In the genomic region with DNA sequence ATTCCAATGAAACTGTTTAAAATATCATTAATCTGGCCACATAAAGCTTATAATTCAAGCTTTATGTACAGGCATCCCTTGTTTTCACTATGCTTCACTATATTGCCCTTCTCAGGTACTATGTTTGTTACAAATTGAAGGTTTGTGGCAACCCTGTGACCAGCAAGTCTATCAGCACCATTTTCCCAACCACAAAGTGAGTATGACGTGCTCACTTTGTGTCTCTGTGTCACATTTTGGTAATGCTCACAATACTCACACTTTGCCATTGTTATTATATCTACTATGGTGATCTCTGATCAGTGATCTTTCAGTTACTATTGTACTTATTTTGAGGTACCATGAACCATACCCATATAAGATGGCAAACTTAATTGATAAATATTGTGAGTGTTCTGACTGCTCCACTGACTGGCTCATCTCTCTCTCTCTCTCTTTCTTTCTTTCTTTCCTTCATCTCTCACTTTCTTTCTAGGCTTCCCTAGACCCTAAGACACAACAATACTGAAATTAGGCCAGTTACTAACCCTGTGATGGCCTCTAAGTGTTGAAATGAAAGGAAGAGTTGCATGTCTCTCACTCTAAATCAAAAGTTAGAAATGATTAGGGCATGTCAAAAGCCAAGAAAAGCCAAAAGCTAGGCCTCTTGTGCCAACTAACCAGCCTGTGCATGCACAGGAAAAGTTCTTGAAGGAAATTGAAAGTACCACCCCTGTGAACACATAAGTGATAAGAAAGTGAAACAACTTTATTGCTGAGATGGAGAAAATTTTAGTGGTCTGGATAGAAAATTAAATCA, we compare ENCODE assay signal across 14 cellular contexts.
A peak's percentile ranks its signal among the peaks of the same experiment; 100 is the strongest.
DNase-seq lines count a peak whose midpoint lies in the region; ATAC-seq lines count a peak whose summit lies in the region.
"Had no signal": no experiment of that assay in that cellular context is flagged by ENCODE, and none has a peak within 500 bp of the region (broad histone marks: within the 10 kb centered on the region; RNA-seq: fewer than 3 reads in every experiment).

No MANE protein-coding gene starts in this region.

- POLR2A ChIA-PET in CD8-positive, alpha-beta memory T cell (lab: Charles Lee) = interaction anchor here (0.6 to 1.1 kb wide), 3 partner anchors 10 to 260 kb away, joined by 3 to 6 read pairs (median 3); no protein-coding TSS in a partner anchor
- POLR2A ChIA-PET in activated CD4-positive, alpha-beta memory T cell treated with anti-CD3 and anti-CD28 coated beads, Interleukin-2, amount 10 ng/mL, durations not matched to agents 7 days and 5 days (lab: Charles Lee) = interaction anchor here (0.7 to 2.3 kb wide), 10 partner anchors 12 to 252 kb away, joined by 3 to 20 read pairs (median 3); no protein-coding TSS in a partner anchor
- POLR2A ChIA-PET in naive thymus-derived CD8-positive, alpha-beta T cell (lab: Charles Lee) = interaction anchor here (0.6 to 1.8 kb wide), 6 partner anchors 12 to 1651 kb away, joined by 3 to 5 read pairs (median 3); partner anchors contain the start of gene ZFP64

- H3K9me3 Mint-ChIP-seq in CD8-positive, alpha-beta memory T cell = peaks cover 0 to 4% (median 0%) of the 10 kb centered on the region in 5 donors
- peaks cover 2% of the 10 kb centered on the region for H3K9me3 Mint-ChIP-seq in activated CD4-positive, alpha-beta memory T cell treated with anti-CD3 and anti-CD28 coated beads, Interleukin-2, amount 10 ng/mL, durations not matched to agents 7 days and 5 days
- H3K9me3 Mint-ChIP-seq in naive thymus-derived CD8-positive, alpha-beta T cell = peaks cover 0 to 3% (median 0%) of the 10 kb centered on the region in 9 donors
- H3K9me3 Mint-ChIP-seq: H9 had no signal

- no peak overlapping the region for H3K4me3 ChIP-seq in CD8-positive, alpha-beta memory T cell (ENCODE audit: low read length)
- H3K4me3 ChIP-seq: psoas muscle, tibial artery had no signal

- H3K4me3 Mint-ChIP-seq in CD8-positive, alpha-beta memory T cell = peak overlapping the region; percentile 24 to 75 (median 66)
- H3K4me3 Mint-ChIP-seq in activated CD4-positive, alpha-beta memory T cell treated with anti-CD3 and anti-CD28 coated beads, Interleukin-2, amount 10 ng/mL, durations not matched to agents 7 days and 5 days = peak overlapping the region; percentile 31
- peak overlapping the region in 9 of 10 donors; percentile 59 to 81 (median 66) for H3K4me3 Mint-ChIP-seq in naive thymus-derived CD8-positive, alpha-beta T cell
- H3K4me3 Mint-ChIP-seq: H9 had no signal

- H3K4me1 Mint-ChIP-seq in CD8-positive, alpha-beta memory T cell = peaks cover 74 to 93% (median 92%) of the 10 kb centered on the region in 3 donors
- peaks cover 81% of the 10 kb centered on the region for H3K4me1 Mint-ChIP-seq in activated CD4-positive, alpha-beta memory T cell treated with anti-CD3 and anti-CD28 coated beads, Interleukin-2, amount 10 ng/mL, durations not matched to agents 7 days and 5 days
- H3K4me1 Mint-ChIP-seq in naive thymus-derived CD8-positive, alpha-beta T cell = peaks cover 26 to 92% (median 89%) of the 10 kb centered on the region in 4 donors

- H3K4me1 ChIP-seq in CD8-positive, alpha-beta memory T cell (ENCODE audit: insufficient read depth, low read length) = peaks cover 87% of the 10 kb centered on the region
- H3K4me1 ChIP-seq: psoas muscle, tibial artery had no signal

- H3K27me3 Mint-ChIP-seq in CD8-positive, alpha-beta memory T cell = no peaks in the 10 kb centered on the region
- no peaks in the 10 kb centered on the region for H3K27me3 Mint-ChIP-seq in activated CD4-positive, alpha-beta memory T cell treated with anti-CD3 and anti-CD28 coated beads, Interleukin-2, amount 10 ng/mL, durations not matched to agents 7 days and 5 days
- no peaks in the 10 kb centered on the region for H3K27me3 Mint-ChIP-seq in naive thymus-derived CD8-positive, alpha-beta T cell

- peak in 4 of 5 donors; percentile 21 to 69 (median 59) for DNase-seq in CD8-positive, alpha-beta memory T cell
- peak; percentile 53 for DNase-seq in activated CD4-positive, alpha-beta memory T cell treated with anti-CD3 and anti-CD28 coated beads, Interleukin-2, amount 10 ng/mL, durations not matched to agents 7 days and 5 days
- peak in 5 of 10 donors; percentile 33 to 59 (median 46) for DNase-seq in naive thymus-derived CD8-positive, alpha-beta T cell
- no peak for DNase-seq in DMS114 treated with DMSO at 0.1 percent for 48 hours (lab: John Stamatoyannopoulos, UW; ENCODE audit: unreplicated experiment)
- no peak for DNase-seq in NCI-H524 (lab: John Stamatoyannopoulos, UW)
- DNase-seq in activated gamma-delta T cell treated with Interleukin-2 at 50 U/mL for 16 hours = no peak
- DNase-seq in iPS-NIHi7 (ENCODE audit: extremely low spot score) = no peak
- DNase-seq: DMS 273 treated with DMSO at 0.1 percent for 48 hours, H9, NCI-H2107, psoas muscle, tibial artery had no signal

- H3K9me3 ChIP-seq in CD8-positive, alpha-beta memory T cell (ENCODE audit: low read length) = no peaks in the 10 kb centered on the region
- H3K9me3 ChIP-seq: psoas muscle, tibial artery had no signal

- H3K27ac ChIP-seq in CD8-positive, alpha-beta memory T cell (ENCODE audit: low read depth, low read length) = peak overlapping the region; percentile 76
- H3K27ac ChIP-seq: psoas muscle, tibial artery had no signal

- peak overlapping the region; percentile 76 to 99 (median 94) for H3K27ac Mint-ChIP-seq in CD8-positive, alpha-beta memory T cell
- peak overlapping the region; percentile 96 for H3K27ac Mint-ChIP-seq in activated CD4-positive, alpha-beta memory T cell treated with anti-CD3 and anti-CD28 coated beads, Interleukin-2, amount 10 ng/mL, durations not matched to agents 7 days and 5 days
- H3K27ac Mint-ChIP-seq in naive thymus-derived CD8-positive, alpha-beta T cell = peak overlapping the region; percentile 83 to 96 (median 92)

- H3K27me3 ChIP-seq in CD8-positive, alpha-beta memory T cell (ENCODE audit: insufficient read depth, low read length, poor library complexity, severe bottlenecking) = no peaks in the 10 kb centered on the region
- H3K27me3 ChIP-seq: tibial artery had no signal

- no peaks in the 10 kb centered on the region for H3K36me3 Mint-ChIP-seq in CD8-positive, alpha-beta memory T cell
- H3K36me3 Mint-ChIP-seq in activated CD4-positive, alpha-beta memory T cell treated with anti-CD3 and anti-CD28 coated beads, Interleukin-2, amount 10 ng/mL, durations not matched to agents 7 days and 5 days (ENCODE audit: low read depth) = peaks cover 3% of the 10 kb centered on the region
- H3K36me3 Mint-ChIP-seq in naive thymus-derived CD8-positive, alpha-beta T cell = no peaks in the 10 kb centered on the region

- ATAC-seq in HG02678 (IDR thresholded peaks at IDR 0.05; ENCODE audit: unreplicated experiment) = peak; percentile 33
- ATAC-seq in naive thymus-derived CD8-positive, alpha-beta T cell = peak; percentile 29 to 49
- ATAC-seq: esophagus mucosa, psoas muscle had no signal

- H3K36me3 ChIP-seq in CD8-positive, alpha-beta memory T cell (ENCODE audit: insufficient read depth, low read length) = no peaks in the 10 kb centered on the region
- H3K36me3 ChIP-seq: tibial artery had no signal

- CTCF ChIA-PET in CD8-positive, alpha-beta memory T cell (lab: Charles Lee) = interaction anchor here (1.3 to 3.0 kb wide), 5 partner anchors 12 to 200 kb away, joined by 3 to 11 read pairs (median 5); no protein-coding TSS in a partner anchor
- CTCF ChIA-PET in activated CD4-positive, alpha-beta memory T cell treated with anti-CD3 and anti-CD28 coated beads, Interleukin-2, amount 10 ng/mL, durations not matched to agents 7 days and 5 days (lab: Charles Lee) = interaction anchor here (0.7 to 3.1 kb wide), 6 partner anchors 23 to 142 kb away, joined by 3 to 13 read pairs (median 6); no protein-coding TSS in a partner anchor

Comparison
In these comparisons a context has a peak if more than half of its experiments do, and no peak if none do; other contexts are left out.
1. DNase-seq: peak in CD8-positive, alpha-beta memory T cell (4 of 5) and activated CD4-positive, alpha-beta memory T cell treated with anti-CD3 and anti-CD28 coated beads, Interleukin-2, amount 10 ng/mL, durations not matched to agents 7 days and 5 days (single experiment); none in DMS114 treated with DMSO at 0.1 percent for 48 hours (single experiment), NCI-H524 (0 of 2), activated gamma-delta T cell treated with Interleukin-2 at 50 U/mL for 16 hours (single experiment) and iPS-NIHi7 (single experiment).
2. Peak in every context shown above with its lines, with median percentiles within 50 percentile points of each other: H3K27ac Mint-ChIP-seq and H3K4me3 Mint-ChIP-seq.